Comparison of ENCODE assay signal across 14 cellular contexts in the genomic region with DNA sequence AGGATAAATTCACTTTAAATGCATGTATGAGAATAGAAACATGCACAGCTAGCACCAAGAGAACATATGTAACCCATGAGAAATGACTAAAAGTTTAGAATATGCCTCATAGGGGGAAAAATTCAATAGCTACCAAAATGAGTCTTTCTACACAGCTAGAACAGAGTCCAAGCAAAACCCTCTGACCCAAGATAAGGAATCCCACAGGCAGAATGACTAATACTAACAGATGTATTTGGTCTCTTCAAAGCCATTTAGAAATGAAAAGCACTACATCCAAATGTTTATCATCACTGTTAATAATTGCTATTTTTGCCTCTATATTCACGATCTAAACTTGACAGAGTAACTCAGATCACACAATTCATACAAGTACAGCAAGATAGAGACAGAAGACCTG. TPM values are rescaled to one million over a fixed set of nuclear protein-coding genes. Genes with fewer than 3 reads are reported as not detected.
DNase-seq lines count a peak whose midpoint lies in the region; TF ChIP-seq lines count a peak whose summit lies in the region.
"Had no signal": no experiment of that assay in that cellular context is flagged by ENCODE, and none has a peak within 500 bp of the region (broad histone marks: within the 10 kb centered on the region; RNA-seq: fewer than 3 reads in every experiment).

No MANE protein-coding gene starts in this region.

- H3K4me3 ChIP-seq in choroid plexus epithelial cell (ENCODE audit: low read depth, low read length) (no peak overlapping the region), mesodermal cell (ENCODE audit: extremely low read depth, insufficient read depth, low read length, poor library complexity, severe bottlenecking) (no peak overlapping the region), mesendoderm (ENCODE audit: low read length) (no peak overlapping the region)

- no peak overlapping the region for H3K23ac ChIP-seq in mesendoderm (ENCODE audit: low read length)

- no peak overlapping the region for H2BK5ac ChIP-seq in mesendoderm (ENCODE audit: low read length)

- peak; percentile 23 for DNase-seq in COLO829 (ENCODE audit: low spot score)
- peak; percentile 84 for DNase-seq in NCI-H226
- peak; percentile 84 for DNase-seq in choroid plexus epithelial cell (ENCODE audit: low read depth)
- DNase-seq in SW 1271 (lab: John Stamatoyannopoulos, UW) = no peak
- DNase-seq in activated naive CD4-positive, alpha-beta T cell (lab: John Stamatoyannopoulos, UW) = no peak
- DNase-seq in mesendoderm = no peak
- no peak for DNase-seq in posterior cingulate gyrus
- DNase-seq: activated CD4-positive, alpha-beta T cell treated with anti-CD3 and anti-CD28 coated beads, Interleukin-2, amount 50 U/mL, for 4 hours; activated effector memory CD4-positive, alpha-beta T cell treated with Interleukin-2 at 50 U/mL for 16 hours; caudate nucleus; CD4-positive, alpha-beta T cell; H9; MV-4-11 had no signal

- no peak overlapping the region for H3K18ac ChIP-seq in mesendoderm (ENCODE audit: low read length)

- H2AK5ac ChIP-seq in mesendoderm (ENCODE audit: low read length) = no peak overlapping the region

- no peak overlapping the region for H3K4ac ChIP-seq in mesendoderm (ENCODE audit: low read depth, low read length)

- no peaks in the 10 kb centered on the region for H3K79me2 ChIP-seq in mesendoderm (ENCODE audit: control insufficient read depth, insufficient read depth, low read length)

- no peak overlapping the region for H3K4me2 ChIP-seq in mesendoderm (ENCODE audit: low read length)

- peaks cover 44% of the 10 kb centered on the region for H3K4me1 ChIP-seq in mesodermal cell (ENCODE audit: control insufficient read depth, insufficient read depth, low read length, poor library complexity, severe bottlenecking)
- H3K4me1 ChIP-seq in mesendoderm (ENCODE audit: control insufficient read depth, low read depth, low read length) = no peaks in the 10 kb centered on the region

- WGBS in mesodermal cell (ENCODE audit: insufficient coverage in 2 of 2), 2 experiments = 50 to 100% methylated on average over 1 of the region's 1 CpG
- no CpG with 5 or more reads among the region's 1 CpG for WGBS in mesendoderm (ENCODE audit: extremely low coverage, insufficient coverage, low lambda C conversion rate)

- H3K56ac ChIP-seq in mesendoderm (ENCODE audit: low read length) = no peak overlapping the region

- no peak for TF ChIP-seq CTCF in choroid plexus epithelial cell (conservative IDR thresholded peaks at IDR 0.05; ENCODE audit: low read depth, low read length)

- no peak overlapping the region for H3K9ac ChIP-seq in mesendoderm (ENCODE audit: low read length)

- H3K27ac ChIP-seq in mesodermal cell (ENCODE audit: low read depth, low read length, severe bottlenecking) = peak overlapping the region; percentile 30
- H3K27ac ChIP-seq in mesendoderm (ENCODE audit: low read depth, low read length) = no peak overlapping the region

- no peaks in the 10 kb centered on the region for H3K9me3 ChIP-seq in mesodermal cell (ENCODE audit: control insufficient read depth, low read length)

- H3K36me3 ChIP-seq in mesodermal cell (ENCODE audit: control insufficient read depth, insufficient read depth, low read length) = no peaks in the 10 kb centered on the region
- H3K36me3 ChIP-seq in mesendoderm (ENCODE audit: control insufficient read depth, insufficient read depth, low read length) = no peaks in the 10 kb centered on the region

- no peak overlapping the region for H4K5ac ChIP-seq in mesendoderm (ENCODE audit: low read length)

- no peak overlapping the region for H2BK120ac ChIP-seq in mesendoderm (ENCODE audit: low read depth, low read length)

- H4K8ac ChIP-seq in mesendoderm (ENCODE audit: low read depth, low read length) = no peak overlapping the region

- H3K27me3 ChIP-seq in mesendoderm (ENCODE audit: insufficient read depth, low read length, poor library complexity) = no peaks in the 10 kb centered on the region

- intact Hi-C loops in posterior cingulate gyrus (cut with DNase I) = no loop called here

- H2BK15ac ChIP-seq in mesendoderm (replicated peaks; ENCODE audit: low read depth) = no peak overlapping the region

- no peaks in the 10 kb centered on the region for H3K79me1 ChIP-seq in mesendoderm (ENCODE audit: low read length)

RNA-seq across cellular contexts. Expression of a gene that starts 44.0 kb away (rescaled TPM):
- polyA plus RNA-seq in mesodermal cell (2013, experiment 1 of 2) = 2.6 TPM
- polyA plus RNA-seq in mesodermal cell (2013, experiment 2 of 2) = 2.3 TPM
- 3.7 TPM for polyA plus RNA-seq in mesendoderm (2013, experiment 1 of 2)
- 3.8 TPM for polyA plus RNA-seq in mesendoderm (2013, experiment 2 of 2)

Comparison
In these comparisons a context has a peak if more than half of its experiments do, and no peak if none do; other contexts are left out.
1. DNase-seq: peak in COLO829 (single experiment), NCI-H226 (single experiment) and choroid plexus epithelial cell (single experiment); none in SW 1271 (0 of 2), activated naive CD4-positive, alpha-beta T cell (0 of 4), mesendoderm (single experiment) and posterior cingulate gyrus (0 of 10).